Comparison of ENCODE assay signal across 8 cellular contexts in genomic region chr6:47034919-47035318, GRCh38. TPM values are rescaled to one million over a fixed set of nuclear protein-coding genes. Genes with fewer than 3 reads are reported as not detected.
DNase-seq lines count a peak whose midpoint lies in the region; ATAC-seq and TF ChIP-seq lines count a peak whose summit lies in the region.

No MANE protein-coding gene starts in this region.

- CTCF ChIA-PET in Calu3 (lab: Charles Lee), result interaction anchor here (1.0 to 1.9 kb wide), 3 partner anchors 10 to 270 kb away, joined by 3 to 10 read pairs (median 6); no protein-coding TSS in a partner anchor
- CTCF ChIA-PET in activated naive CD4-positive, alpha-beta T cell treated with anti-CD3 and anti-CD28 coated beads for 36 hours (lab: Charles Lee), result no interaction called here

- DNase-seq in Calu3 (peak; percentile 76), NCI-H2029 (lab: John Stamatoyannopoulos, UW) (peak; percentile 90), astrocyte of the hippocampus (ENCODE audit: low read depth, low spot score) (peak; percentile 99), left kidney (ENCODE audit: low read depth, low spot score) (peak; percentile 96)
- no peak for DNase-seq in activated naive CD4-positive, alpha-beta T cell treated with anti-CD3 and anti-CD28 coated beads for 36 hours
- no peak for DNase-seq in activated T-cell treated with anti-CD3 and anti-CD28 coated beads, Interleukin-2, amount 50 U/mL, for 24 hours
- no peak for DNase-seq in stimulated activated naive B cell treated with anti-CD40 and anti-IgM and Interleukin-4, amounts not matched to agents 10 μg/mL and 1 μg/mL and 100 μg/mL, for 72 hours

- BruUV-seq in Calu3 (replicated peaks; lab: Mats Ljungman, UMichigan), result no TSS peak

- no peak for TF ChIP-seq CTCF in Calu3 (IDR thresholded peaks at IDR 0.05; ENCODE audit: unreplicated experiment)

- intact Hi-C loops in Calu3 (cut with micrococcal nuclease; ENCODE audit: unreplicated experiment), result no loop called here
- intact Hi-C loops in activated naive CD4-positive, alpha-beta T cell treated with anti-CD3 and anti-CD28 coated beads for 36 hours (cut with micrococcal nuclease), result no loop called here

- peaks cover 90% of the 10 kb centered on the region for H3K36me3 Mint-ChIP-seq in Calu3 (ENCODE audit: insufficient read depth, unreplicated experiment)
- no peaks in the 10 kb centered on the region for H3K36me3 Mint-ChIP-seq in activated naive CD4-positive, alpha-beta T cell treated with anti-CD3 and anti-CD28 coated beads for 36 hours (ENCODE audit: low read depth)
- H3K36me3 Mint-ChIP-seq in activated T-cell treated with anti-CD3 and anti-CD28 coated beads, Interleukin-2, amount 50 U/mL, for 24 hours (ENCODE audit: low read depth), result no peaks in the 10 kb centered on the region
- no peaks in the 10 kb centered on the region for H3K36me3 Mint-ChIP-seq in stimulated activated naive B cell treated with anti-CD40 and anti-IgM and Interleukin-4, amounts not matched to agents 10 μg/mL and 1 μg/mL and 100 μg/mL, for 72 hours

- no peaks in the 10 kb centered on the region for H3K9me3 Mint-ChIP-seq in Calu3 (ENCODE audit: low read depth, unreplicated experiment)
- H3K9me3 Mint-ChIP-seq in activated naive CD4-positive, alpha-beta T cell treated with anti-CD3 and anti-CD28 coated beads for 36 hours, result no peaks in the 10 kb centered on the region
- H3K9me3 Mint-ChIP-seq in activated T-cell treated with anti-CD3 and anti-CD28 coated beads, Interleukin-2, amount 50 U/mL, for 24 hours, result no peaks in the 10 kb centered on the region
- H3K9me3 Mint-ChIP-seq in stimulated activated naive B cell treated with anti-CD40 and anti-IgM and Interleukin-4, amounts not matched to agents 10 μg/mL and 1 μg/mL and 100 μg/mL, for 72 hours, result peaks cover 0 to 1% of the 10 kb centered on the region in 2 donors

- peak overlapping the region; percentile 29 for H3K27ac Mint-ChIP-seq in Calu3 (ENCODE audit: unreplicated experiment)
- H3K27ac Mint-ChIP-seq in activated naive CD4-positive, alpha-beta T cell treated with anti-CD3 and anti-CD28 coated beads for 36 hours, result no peak overlapping the region
- no peak overlapping the region for H3K27ac Mint-ChIP-seq in activated T-cell treated with anti-CD3 and anti-CD28 coated beads, Interleukin-2, amount 50 U/mL, for 24 hours
- no peak overlapping the region for H3K27ac Mint-ChIP-seq in stimulated activated naive B cell treated with anti-CD40 and anti-IgM and Interleukin-4, amounts not matched to agents 10 μg/mL and 1 μg/mL and 100 μg/mL, for 72 hours

- ATAC-seq in GM19324 (IDR thresholded peaks at IDR 0.05; ENCODE audit: low FRiP score, unreplicated experiment), result no peak
- ATAC-seq in stimulated activated naive B cell treated with anti-CD40 and anti-IgM and Interleukin-4, amounts not matched to agents 10 μg/mL and 1 μg/mL and 100 μg/mL, for 72 hours (replicated peaks), result no peak

- H3K4me3 Mint-ChIP-seq in Calu3 (ENCODE audit: low read depth, unreplicated experiment), result peak overlapping the region; percentile 61
- H3K4me3 Mint-ChIP-seq in activated naive CD4-positive, alpha-beta T cell treated with anti-CD3 and anti-CD28 coated beads for 36 hours, result no peak overlapping the region
- H3K4me3 Mint-ChIP-seq in activated T-cell treated with anti-CD3 and anti-CD28 coated beads, Interleukin-2, amount 50 U/mL, for 24 hours, result no peak overlapping the region
- H3K4me3 Mint-ChIP-seq in stimulated activated naive B cell treated with anti-CD40 and anti-IgM and Interleukin-4, amounts not matched to agents 10 μg/mL and 1 μg/mL and 100 μg/mL, for 72 hours, result no peak overlapping the region

- H3K27me3 Mint-ChIP-seq in Calu3 (ENCODE audit: unreplicated experiment), result no peaks in the 10 kb centered on the region
- peaks cover 15% of the 10 kb centered on the region for H3K27me3 Mint-ChIP-seq in activated naive CD4-positive, alpha-beta T cell treated with anti-CD3 and anti-CD28 coated beads for 36 hours (ENCODE audit: low read depth)
- peaks cover 16% of the 10 kb centered on the region for H3K27me3 Mint-ChIP-seq in activated T-cell treated with anti-CD3 and anti-CD28 coated beads, Interleukin-2, amount 50 U/mL, for 24 hours
- H3K27me3 Mint-ChIP-seq in stimulated activated naive B cell treated with anti-CD40 and anti-IgM and Interleukin-4, amounts not matched to agents 10 μg/mL and 1 μg/mL and 100 μg/mL, for 72 hours, result peaks cover 13 to 18% of the 10 kb centered on the region in 2 donors

- H3K4me1 Mint-ChIP-seq in Calu3 (ENCODE audit: low read depth, unreplicated experiment), result peaks cover 64% of the 10 kb centered on the region
- no peaks in the 10 kb centered on the region for H3K4me1 Mint-ChIP-seq in activated naive CD4-positive, alpha-beta T cell treated with anti-CD3 and anti-CD28 coated beads for 36 hours (ENCODE audit: low read depth)
- no peaks in the 10 kb centered on the region for H3K4me1 Mint-ChIP-seq in activated T-cell treated with anti-CD3 and anti-CD28 coated beads, Interleukin-2, amount 50 U/mL, for 24 hours (ENCODE audit: low read depth)
- no peaks in the 10 kb centered on the region for H3K4me1 Mint-ChIP-seq in stimulated activated naive B cell treated with anti-CD40 and anti-IgM and Interleukin-4, amounts not matched to agents 10 μg/mL and 1 μg/mL and 100 μg/mL, for 72 hours

RNA-seq across cellular contexts. Expression of gene ADGRF1, which starts 7.2 kb away (rescaled TPM):
- total RNA-seq in Calu3 (2022), result 256 and 313 TPM in 2 replicates
- not detected for total RNA-seq in activated naive CD4-positive, alpha-beta T cell treated with anti-CD3 and anti-CD28 coated beads for 36 hours

Comparison
In these comparisons a context has a peak if more than half of its experiments do, and no peak if none do; other contexts are left out.
1. DNase-seq: peak in Calu3 (single experiment), NCI-H2029 (single experiment), astrocyte of the hippocampus (single experiment) and left kidney (single experiment); none in activated naive CD4-positive, alpha-beta T cell treated with anti-CD3 and anti-CD28 coated beads for 36 hours (single experiment), activated T-cell treated with anti-CD3 and anti-CD28 coated beads, Interleukin-2, amount 50 U/mL, for 24 hours (single experiment) and stimulated activated naive B cell treated with anti-CD40 and anti-IgM and Interleukin-4, amounts not matched to agents 10 μg/mL and 1 μg/mL and 100 μg/mL, for 72 hours (single experiment).
2. RNA of gene ADGRF1, which starts 7.2 kb away (total RNA-seq): 256 to 313 TPM in Calu3; not detected in activated naive CD4-positive, alpha-beta T cell treated with anti-CD3 and anti-CD28 coated beads for 36 hours; every median in the first group is over 100 times any median in the second.